Comparison of ENCODE assay signal across 19 cellular contexts in genomic region chr15:88838667-88839066, GRCh38. TPM values are rescaled to one million over a fixed set of nuclear protein-coding genes. Genes with fewer than 3 reads are reported as not detected.
A peak's percentile ranks its signal among the peaks of the same experiment; 100 is the strongest.
DNase-seq lines count a peak whose midpoint lies in the region; ATAC-seq and TF ChIP-seq lines count a peak whose summit lies in the region.
"Had no signal": no experiment of that assay in that cellular context is flagged by ENCODE, and none has a peak within 500 bp of the region (broad histone marks: within the 10 kb centered on the region; RNA-seq: fewer than 3 reads in every experiment).

No MANE protein-coding gene starts in this region.

- no peak overlapping the region for H3K9ac ChIP-seq in endodermal cell (ENCODE audit: extremely low read depth, low read length, poor library complexity, severe bottlenecking)

- H3K4me1 ChIP-seq in RWPE2 (ENCODE audit: insufficient read depth, poor library complexity, severe bottlenecking) (no peaks in the 10 kb centered on the region), endodermal cell (ENCODE audit: control insufficient read depth, insufficient read depth, low read length) (no peaks in the 10 kb centered on the region), sigmoid colon (no peaks in the 10 kb centered on the region)
- H3K4me1 ChIP-seq: BE2C had no signal

- H3K9me3 Mint-ChIP-seq in stimulated activated naive CD8-positive, alpha-beta T cell treated with anti-CD3 and anti-CD28 coated beads, Interleukin-15, amount 100 ng/mL, for 72 hours = no peaks in the 10 kb centered on the region
- H3K9me3 Mint-ChIP-seq in endodermal cell = no peaks in the 10 kb centered on the region
- H3K9me3 Mint-ChIP-seq: CD4-positive, alpha-beta memory T cell had no signal

- no peak overlapping the region for H3K4me3 Mint-ChIP-seq in stimulated activated naive CD8-positive, alpha-beta T cell treated with anti-CD3 and anti-CD28 coated beads, Interleukin-15, amount 100 ng/mL, for 72 hours
- no peak overlapping the region for H3K4me3 Mint-ChIP-seq in endodermal cell
- H3K4me3 Mint-ChIP-seq: CD4-positive, alpha-beta memory T cell had no signal

- H3K4me3 ChIP-seq in RWPE2 (ENCODE audit: severe bottlenecking) = no peak overlapping the region
- no peak overlapping the region for H3K4me3 ChIP-seq in endodermal cell (ENCODE audit: low read length)
- no peak overlapping the region for H3K4me3 ChIP-seq in sigmoid colon

- H3K36me3 ChIP-seq in RWPE2 (ENCODE audit: low read depth) = no peaks in the 10 kb centered on the region
- H3K36me3 ChIP-seq in endodermal cell (ENCODE audit: control insufficient read depth, insufficient read depth, low read length) = no peaks in the 10 kb centered on the region
- H3K36me3 ChIP-seq in sigmoid colon = no peaks in the 10 kb centered on the region
- H3K36me3 ChIP-seq: BE2C had no signal

- H3K27me3 Mint-ChIP-seq in stimulated activated naive CD8-positive, alpha-beta T cell treated with anti-CD3 and anti-CD28 coated beads, Interleukin-15, amount 100 ng/mL, for 72 hours = peaks cover 19% of the 10 kb centered on the region
- peaks cover 2% of the 10 kb centered on the region for H3K27me3 Mint-ChIP-seq in endodermal cell (ENCODE audit: insufficient read depth)

- no peak for TF ChIP-seq POLR2A in sigmoid colon (IDR thresholded peaks at IDR 0.05)

- DNase-seq in stimulated activated naive CD8-positive, alpha-beta T cell treated with anti-CD3 and anti-CD28 coated beads, Interleukin-15, amount 100 ng/mL, for 72 hours = no peak
- DNase-seq in stimulated activated naive CD8-positive, alpha-beta T cell treated with anti-CD3 and anti-CD28 coated beads, Interleukin-15, Interleukin-2, amounts not matched to agents 100 U/mL and 50 U/mL, for 24 hours = no peak
- DNase-seq in RWPE2 (ENCODE audit: low spot score) (peak; percentile 49), endodermal cell (no peak), AML-193 (lab: John Stamatoyannopoulos, UW) (no peak), DMS153 treated with DMSO at 0.1 percent for 48 hours (lab: John Stamatoyannopoulos, UW; ENCODE audit: unreplicated experiment) (no peak), putamen (ENCODE audit: low spot score) (no peak), sigmoid colon (no peak)
- DNase-seq: BE2C; CD4-positive, alpha-beta memory T cell; DMS153; DMS79 treated with DMSO at 0.1 percent for 48 hours; GF-D8; GOT3; HCEC 1CT; KBM-7 had no signal

- H3K27ac Mint-ChIP-seq in stimulated activated naive CD8-positive, alpha-beta T cell treated with anti-CD3 and anti-CD28 coated beads, Interleukin-15, amount 100 ng/mL, for 72 hours = peak overlapping the region in 1 of 2 donors; percentile 67
- no peak overlapping the region for H3K27ac Mint-ChIP-seq in endodermal cell
- H3K27ac Mint-ChIP-seq: CD4-positive, alpha-beta memory T cell had no signal

- 93 to 95% methylated on average over 12 to 18 of the region's 18 CpGs for WGBS in endodermal cell (ENCODE audit: insufficient coverage in 1 of 2, insufficient read length in 1 of 2), 2 experiments
- WGBS in sigmoid colon, 2 donors = 88 to 91% methylated on average over 18 of the region's 18 CpGs

- ATAC-seq in stimulated activated naive CD8-positive, alpha-beta T cell treated with anti-CD3 and anti-CD28 coated beads, Interleukin-15, amount 100 ng/mL, for 72 hours = peak; percentile 10
- no peak for ATAC-seq in stimulated activated naive CD8-positive, alpha-beta T cell treated with anti-CD3 and anti-CD28 coated beads, Interleukin-15, Interleukin-2, amounts not matched to agents 100 U/mL and 50 U/mL, for 24 hours
- ATAC-seq in RWPE2 (ENCODE audit: low read depth) = no peak

- H3K4me1 Mint-ChIP-seq in stimulated activated naive CD8-positive, alpha-beta T cell treated with anti-CD3 and anti-CD28 coated beads, Interleukin-15, amount 100 ng/mL, for 72 hours = peaks cover 14% of the 10 kb centered on the region
- H3K4me1 Mint-ChIP-seq in endodermal cell = no peaks in the 10 kb centered on the region

- no peaks in the 10 kb centered on the region for H3K9me3 ChIP-seq in RWPE2 (ENCODE audit: severe bottlenecking)
- H3K9me3 ChIP-seq in endodermal cell (ENCODE audit: control insufficient read depth, low read length) = no peaks in the 10 kb centered on the region
- H3K9me3 ChIP-seq in sigmoid colon = no peaks in the 10 kb centered on the region
- H3K9me3 ChIP-seq: BE2C had no signal

- TF ChIP-seq CTCF in RWPE2 (IDR thresholded peaks at IDR 0.05; ENCODE audit: poor library complexity, severe bottlenecking) (no peak), endodermal cell (conservative IDR thresholded peaks at IDR 0.05) (peak; percentile 29), sigmoid colon (IDR thresholded peaks at IDR 0.05) (no peak)

- no peaks in the 10 kb centered on the region for H3K27me3 ChIP-seq in RWPE2 (ENCODE audit: insufficient read depth, poor library complexity, severe bottlenecking)
- no peaks in the 10 kb centered on the region for H3K27me3 ChIP-seq in endodermal cell (ENCODE audit: control insufficient read depth, insufficient read depth, low read length, poor library complexity, severe bottlenecking)
- H3K27me3 ChIP-seq in sigmoid colon = no peaks in the 10 kb centered on the region
- H3K27me3 ChIP-seq: BE2C had no signal

- H3K36me3 Mint-ChIP-seq in endodermal cell (ENCODE audit: low read depth) = no peaks in the 10 kb centered on the region
- H3K36me3 Mint-ChIP-seq: CD4-positive, alpha-beta memory T cell had no signal

- intact Hi-C loops in sigmoid colon (cut with DNase I) = no loop called here

- no peak for TF ChIP-seq EP300 in sigmoid colon (IDR thresholded peaks at IDR 0.05)

- H3K27ac ChIP-seq in RWPE2 (ENCODE audit: poor library complexity, severe bottlenecking) = no peak overlapping the region
- H3K27ac ChIP-seq in endodermal cell (ENCODE audit: low read depth, low read length) = no peak overlapping the region
- no peak overlapping the region for H3K27ac ChIP-seq in sigmoid colon
- H3K27ac ChIP-seq: C4-2B, HL-60 had no signal

RNA-seq across cellular contexts. Expression of gene ACAN, which starts 35.4 kb away (rescaled TPM):
- total RNA-seq in endodermal cell (under 1 TPM; 0.38 to 0.75 TPM), sigmoid colon (under 1 TPM in 1 of 4 donors, not detected in 3; 0.36 TPM)
- 0.46 TPM for polyA plus RNA-seq in endodermal cell (2013, experiment 1 of 2)
- 0.58 TPM for polyA plus RNA-seq in endodermal cell (2013, experiment 2 of 2)
- under 1 TPM in 1 of 3 donors, not detected in 2; 0.17 TPM for polyA plus RNA-seq in sigmoid colon
- total RNA-seq: A172; CD4-positive, alpha-beta memory T cell had no signal

RNA-seq across cellular contexts. Expression of gene HAPLN3, which starts 56.7 kb away (rescaled TPM):
- total RNA-seq in endodermal cell = 10 to 100 TPM in 1 of 2 donors, 1 to 10 TPM in 1; 5.8 to 15.6 TPM
- 4.1 TPM for polyA plus RNA-seq in endodermal cell (2013, experiment 1 of 2)
- polyA plus RNA-seq in endodermal cell (2013, experiment 2 of 2) = 3.1 TPM
- 10 to 100 TPM in 1 of 4 donors, 1 to 10 TPM in 3; 1.6 to 14.5 (median 4.2) TPM for total RNA-seq in sigmoid colon
- polyA plus RNA-seq in sigmoid colon = 10 to 100 TPM in 1 of 3 donors, under 1 TPM in 1, not detected in 1; 0.60 to 20.9 TPM
